In the genomic region with DNA sequence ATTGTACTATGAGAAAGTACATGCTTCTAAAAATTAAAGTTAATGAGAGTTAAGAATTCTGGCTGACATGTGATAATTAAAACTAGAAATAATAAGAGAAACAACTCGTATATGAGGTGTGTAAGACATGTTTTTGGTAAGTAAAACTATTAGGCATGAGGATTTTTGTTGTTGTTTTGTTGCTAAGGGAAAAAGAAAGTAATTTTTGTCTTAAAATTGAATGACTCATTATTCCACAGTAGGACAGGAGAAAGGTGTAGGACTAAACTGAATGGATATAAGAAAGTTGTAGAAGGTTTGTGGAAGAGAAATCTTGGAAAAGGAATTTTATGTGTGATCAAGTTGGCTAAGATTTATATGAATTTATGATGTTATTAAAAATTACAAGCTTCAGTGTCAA, we compare ENCODE assay signal across 1 cellular context.
TF ChIP-seq lines count a peak whose summit lies in the region.

No MANE protein-coding gene starts in this region.

TF ChIP-seq in endothelial cell of umbilical vein, 7 proteins besides CTCF, POLR2A, EP300 and RAD21:
- no peak for TF ChIP-seq FOS (IDR thresholded peaks at IDR 0.05; ENCODE audit: borderline replicate concordance, insufficient read depth, low read length)
- TF ChIP-seq JUN (IDR thresholded peaks at IDR 0.05; ENCODE audit: borderline replicate concordance, insufficient read depth, insufficient read length, low read depth), result peak; percentile 14
